11 cellular contexts compared by ENCODE assay signal in genomic region chr10:118273662-118274061, GRCh38.
"Had no signal": no experiment of that assay in that cellular context is flagged by ENCODE, and none has a peak within 500 bp of the region (broad histone marks: within the 10 kb centered on the region; RNA-seq: fewer than 3 reads in every experiment).

No MANE protein-coding gene starts in this region.

- DNase-seq: GM23248, GOT3, H7, H9, HCEC 1CT, HFFc6 had no signal

- H3K27ac ChIP-seq: GM23248 had no signal

- H3K4me3 ChIP-seq: GM23248, GM23338, HAP-1 had no signal

- FAIRE-seq: H1, H54 had no signal

- H2AFZ ChIP-seq: GM23248, GM23338 had no signal

- ATAC-seq: GM23338, HCT116 had no signal

- H3K9ac ChIP-seq: GM23248 had no signal

- H3K9me3 ChIP-seq: HAP-1 had no signal

- H3K36me3 ChIP-seq: HAP-1 had no signal
